In genomic region chr5:159240301-159240870, GRCh38 we compare ENCODE assay signal across 9 cellular contexts.
DNase-seq lines count a peak whose midpoint lies in the region; ATAC-seq lines count a peak whose summit lies in the region.
"Had no signal": no experiment of that assay in that cellular context is flagged by ENCODE, and none has a peak within 500 bp of the region (broad histone marks: within the 10 kb centered on the region; RNA-seq: fewer than 3 reads in every experiment).

No MANE protein-coding gene starts in this region.

- in situ Hi-C loops in ACHN (cut with HindIII; ENCODE audit: low pct_ligation_motif_present, low pct_unique_long_range_greater_than_20kb, low sequenced_read_pairs) = no loop called here

- DNase-seq in ACHN (peak; percentile 35), HCEC 1CT (peak; percentile 25), T1000 (lab: John Stamatoyannopoulos, UW) (peak; percentile 24), foreskin melanocyte (peak; percentile 34), NCI-H2081 treated with DMSO at 0.1 percent for 48 hours (lab: John Stamatoyannopoulos, UW) (no peak), substantia nigra (lab: John Stamatoyannopoulos, UW) (no peak)
- DNase-seq: NCI-H2029 treated with DMSO at 0.1 percent for 48 hours had no signal

- H3K27ac ChIP-seq in substantia nigra (ENCODE audit: low read depth, low read length, poor library complexity, severe bottlenecking) = no peak overlapping the region

- ATAC-seq in GM18868 (IDR thresholded peaks at IDR 0.05; ENCODE audit: unreplicated experiment) (no peak), GM18873 (IDR thresholded peaks at IDR 0.05; ENCODE audit: low FRiP score, unreplicated experiment) (no peak)

Comparison
In these comparisons a context has a peak if more than half of its experiments do, and no peak if none do; other contexts are left out.
1. DNase-seq: peak in ACHN (single experiment), HCEC 1CT (single experiment), T1000 (single experiment) and foreskin melanocyte (single experiment); none in NCI-H2081 treated with DMSO at 0.1 percent for 48 hours (single experiment) and substantia nigra (0 of 49).